1 cellular context compared by ENCODE assay signal in the genomic region with DNA sequence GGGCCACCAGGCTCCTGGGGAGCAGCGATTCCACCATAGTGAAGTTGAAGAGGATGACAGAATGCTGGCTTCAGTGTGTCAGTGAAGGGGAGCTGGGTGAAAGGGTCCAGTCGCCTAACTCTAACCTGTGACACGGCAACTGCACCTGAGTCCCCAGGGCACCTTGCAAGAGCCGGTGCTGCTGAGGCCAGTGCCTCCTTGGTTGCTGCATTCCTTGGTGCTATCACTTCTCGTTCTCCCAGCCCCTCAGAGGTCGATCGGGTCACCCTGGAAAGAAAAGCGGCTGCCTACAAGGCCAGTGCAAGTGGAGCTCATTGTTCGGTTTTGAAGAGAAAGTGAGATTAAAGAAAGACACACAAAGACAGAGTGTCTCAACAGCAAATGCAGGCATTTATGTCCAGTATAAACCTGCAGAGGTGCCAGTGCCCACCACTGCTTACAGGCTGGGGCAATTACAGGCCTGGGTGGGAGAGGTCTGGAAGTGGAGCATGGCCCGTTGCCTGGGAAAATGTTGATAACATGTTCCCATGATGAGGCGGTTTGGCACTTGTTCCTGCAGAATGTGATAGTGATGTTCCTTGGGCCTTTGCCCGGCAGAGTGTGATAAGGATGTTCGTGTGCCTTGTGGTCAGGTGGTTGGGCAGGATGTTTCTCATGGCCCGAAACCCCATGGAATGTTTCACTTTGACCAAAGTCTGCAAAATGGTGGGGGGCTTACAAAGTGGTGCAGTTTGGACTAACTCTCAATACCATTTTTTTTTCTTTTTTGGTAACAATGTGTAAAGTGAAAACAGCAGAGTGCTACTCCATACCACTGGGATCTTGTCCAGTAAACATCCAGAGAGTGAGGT.
TF ChIP-seq lines count a peak whose summit lies in the region.

No MANE protein-coding gene starts in this region.

TF ChIP-seq in K562, 482 proteins besides CTCF, POLR2A, EP300 and RAD21 (continued from another document and continues in another):
- TF ChIP-seq, protein P1, sequence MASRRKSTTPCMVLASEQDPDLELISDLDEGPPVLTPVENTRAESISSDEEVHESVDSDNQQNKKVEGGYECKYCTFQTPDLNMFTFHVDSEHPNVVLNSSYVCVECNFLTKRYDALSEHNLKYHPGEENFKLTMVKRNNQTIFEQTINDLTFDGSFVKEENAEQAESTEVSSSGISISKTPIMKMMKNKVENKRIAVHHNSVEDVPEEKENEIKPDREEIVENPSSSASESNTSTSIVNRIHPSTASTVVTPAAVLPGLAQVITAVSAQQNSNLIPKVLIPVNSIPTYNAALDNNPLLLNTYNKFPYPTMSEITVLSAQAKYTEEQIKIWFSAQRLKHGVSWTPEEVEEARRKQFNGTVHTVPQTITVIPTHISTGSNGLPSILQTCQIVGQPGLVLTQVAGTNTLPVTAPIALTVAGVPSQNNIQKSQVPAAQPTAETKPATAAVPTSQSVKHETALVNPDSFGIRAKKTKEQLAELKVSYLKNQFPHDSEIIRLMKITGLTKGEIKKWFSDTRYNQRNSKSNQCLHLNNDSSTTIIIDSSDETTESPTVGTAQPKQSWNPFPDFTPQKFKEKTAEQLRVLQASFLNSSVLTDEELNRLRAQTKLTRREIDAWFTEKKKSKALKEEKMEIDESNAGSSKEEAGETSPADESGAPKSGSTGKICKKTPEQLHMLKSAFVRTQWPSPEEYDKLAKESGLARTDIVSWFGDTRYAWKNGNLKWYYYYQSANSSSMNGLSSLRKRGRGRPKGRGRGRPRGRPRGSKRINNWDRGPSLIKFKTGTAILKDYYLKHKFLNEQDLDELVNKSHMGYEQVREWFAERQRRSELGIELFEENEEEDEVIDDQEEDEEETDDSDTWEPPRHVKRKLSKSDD (conservative IDR thresholded peaks at IDR 0.05; ENCODE audit: low read length) = no peak
- TF ChIP-seq EWSR1 (IDR thresholded peaks at IDR 0.05; ENCODE audit: borderline replicate concordance, low read depth, partially characterized antibody) = no peak
- TF ChIP-seq CBX8 (IDR thresholded peaks at IDR 0.05; ENCODE audit: borderline replicate concordance, extremely low read depth, low read depth, low read length, poor library complexity, severe bottlenecking) = no peak
- no peak for TF ChIP-seq CHCHD3 (CRISPR knock-in tag; IDR thresholded peaks at IDR 0.05)
- TF ChIP-seq, protein P2, sequence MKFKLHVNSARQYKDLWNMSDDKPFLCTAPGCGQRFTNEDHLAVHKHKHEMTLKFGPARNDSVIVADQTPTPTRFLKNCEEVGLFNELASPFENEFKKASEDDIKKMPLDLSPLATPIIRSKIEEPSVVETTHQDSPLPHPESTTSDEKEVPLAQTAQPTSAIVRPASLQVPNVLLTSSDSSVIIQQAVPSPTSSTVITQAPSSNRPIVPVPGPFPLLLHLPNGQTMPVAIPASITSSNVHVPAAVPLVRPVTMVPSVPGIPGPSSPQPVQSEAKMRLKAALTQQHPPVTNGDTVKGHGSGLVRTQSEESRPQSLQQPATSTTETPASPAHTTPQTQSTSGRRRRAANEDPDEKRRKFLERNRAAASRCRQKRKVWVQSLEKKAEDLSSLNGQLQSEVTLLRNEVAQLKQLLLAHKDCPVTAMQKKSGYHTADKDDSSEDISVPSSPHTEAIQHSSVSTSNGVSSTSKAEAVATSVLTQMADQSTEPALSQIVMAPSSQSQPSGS (CRISPR knock-in tag; IDR thresholded peaks at IDR 0.05) = no peak
- peak; percentile 8; the same call in 1 of the 2 replicates for TF ChIP-seq BACH1 (tag; IDR thresholded peaks at IDR 0.05)
- no peak for TF ChIP-seq RBM14 (IDR thresholded peaks at IDR 0.05; ENCODE audit: borderline replicate concordance, insufficient read depth, low read depth, low read length)
- TF ChIP-seq COPS2 (conservative IDR thresholded peaks at IDR 0.05) = no peak
- no peak for TF ChIP-seq SMARCA5 (IDR thresholded peaks at IDR 0.05)
- peak; percentile 87 for TF ChIP-seq BCOR (IDR thresholded peaks at IDR 0.05)
- TF ChIP-seq MCM5 (IDR thresholded peaks at IDR 0.05; ENCODE audit: low read depth) = no peak
- no peak for TF ChIP-seq ZNF311 (CRISPR knock-in tag; IDR thresholded peaks at IDR 0.05)
- no peak for TF ChIP-seq TARDBP (IDR thresholded peaks at IDR 0.05)
- TF ChIP-seq ZNF695 (CRISPR knock-in tag; IDR thresholded peaks at IDR 0.05) = no peak
- peak; percentile 79 to 90 for TF ChIP-seq ARNT (IDR thresholded peaks at IDR 0.05)
- peak; percentile 77; the same call in 1 of the 2 replicates for TF ChIP-seq GATAD2A (IDR thresholded peaks at IDR 0.05)
- TF ChIP-seq ELK3 (CRISPR knock-in tag; IDR thresholded peaks at IDR 0.05) = no peak
- TF ChIP-seq SLC30A9 (CRISPR knock-in tag; IDR thresholded peaks at IDR 0.05) = no peak
- TF ChIP-seq MAFK (IDR thresholded peaks at IDR 0.05; ENCODE audit: low read length) = no peak; the same call in 1 of the 2 replicates
- no peak for TF ChIP-seq HNRNPH1 (optimal IDR thresholded peaks at IDR 0.05; ENCODE audit: low read depth, low read length)
- TF ChIP-seq RBFOX2 (IDR thresholded peaks at IDR 0.05; ENCODE audit: low read depth, low read length) = no peak; the same call in 1 of the 2 replicates
- no peak for TF ChIP-seq HDAC8 (tag; IDR thresholded peaks at IDR 0.05)
- no peak for TF ChIP-seq ELF1 (tag; IDR thresholded peaks at IDR 0.05)
- TF ChIP-seq, protein P3, sequence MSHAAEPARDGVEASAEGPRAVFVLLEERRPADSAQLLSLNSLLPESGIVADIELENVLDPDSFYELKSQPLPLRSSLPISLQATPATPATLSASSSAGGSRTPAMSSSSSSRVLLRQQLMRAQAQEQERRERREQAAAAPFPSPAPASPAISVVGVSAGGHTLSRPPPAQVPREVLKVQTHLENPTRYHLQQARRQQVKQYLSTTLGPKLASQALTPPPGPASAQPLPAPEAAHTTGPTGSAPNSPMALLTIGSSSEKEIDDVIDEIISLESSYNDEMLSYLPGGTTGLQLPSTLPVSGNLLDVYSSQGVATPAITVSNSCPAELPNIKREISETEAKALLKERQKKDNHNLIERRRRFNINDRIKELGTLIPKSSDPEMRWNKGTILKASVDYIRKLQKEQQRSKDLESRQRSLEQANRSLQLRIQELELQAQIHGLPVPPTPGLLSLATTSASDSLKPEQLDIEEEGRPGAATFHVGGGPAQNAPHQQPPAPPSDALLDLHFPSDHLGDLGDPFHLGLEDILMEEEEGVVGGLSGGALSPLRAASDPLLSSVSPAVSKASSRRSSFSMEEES (CRISPR knock-in tag; IDR thresholded peaks at IDR 0.05) = peak; percentile 18; the same call in 1 of the 2 replicates
- no peak for TF ChIP-seq CBX2 (IDR thresholded peaks at IDR 0.05; ENCODE audit: insufficient read depth, low read length, poor library complexity, severe bottlenecking)
- 0 out of 2 replicates have a peak, but pooled peaks have one; percentile 13 for TF ChIP-seq CEBPB (tag; IDR thresholded peaks at IDR 0.05)
- TF ChIP-seq SREBF1 (IDR thresholded peaks at IDR 0.05; ENCODE audit: borderline replicate concordance, low read depth, low read length) = no peak
- TF ChIP-seq TOE1 (IDR thresholded peaks at IDR 0.05; ENCODE audit: borderline replicate concordance) = peak; percentile 72; the same call in 1 of the 2 replicates
- no peak for TF ChIP-seq TOE1 (CRISPR knock-in tag; IDR thresholded peaks at IDR 0.05; ENCODE audit: borderline replicate concordance, low read depth)
- TF ChIP-seq BRF1 (IDR thresholded peaks at IDR 0.05; ENCODE audit: borderline replicate concordance, extremely low read depth, insufficient read length) = no peak
- peak in 1 of 3 experiments; percentile 52 for TF ChIP-seq YY1 (IDR thresholded peaks at IDR 0.05; ENCODE audit: borderline replicate concordance in 1 of 3, control insufficient read depth in 1 of 3, extremely low read depth in 1 of 3, insufficient read depth in 3 of 3, insufficient read length in 1 of 3, insufficient replicate concordance in 2 of 3, low read depth in 1 of 3, low read length in 2 of 3)
- no peak; the same call in 1 of the 2 replicates for TF ChIP-seq TCFL5 (CRISPR knock-in tag; conservative IDR thresholded peaks at IDR 0.05)
- TF ChIP-seq MECOM (CRISPR knock-in tag; IDR thresholded peaks at IDR 0.05) = peak; percentile 86
- TF ChIP-seq TCF15 (CRISPR knock-in tag; IDR thresholded peaks at IDR 0.05) = peak; percentile 75; the same call in 1 of the 2 replicates
- peak; percentile 29 to 73; a peak in 3 of 4 replicates for TF ChIP-seq FOXK2 (conservative IDR thresholded peaks at IDR 0.05 in 1 of 2, IDR thresholded peaks at IDR 0.05 in 1 of 2; ENCODE audit: low read depth in 2 of 2)
- peak; percentile 75; the same call in 1 of the 2 replicates for TF ChIP-seq BCL6 (CRISPR knock-in tag; IDR thresholded peaks at IDR 0.05)
- peak; percentile 68 for TF ChIP-seq EP400 (IDR thresholded peaks at IDR 0.05)
- TF ChIP-seq FOXA3 (CRISPR knock-in tag; conservative IDR thresholded peaks at IDR 0.05 in 1 of 2, IDR thresholded peaks at IDR 0.05 in 1 of 2) = peak in 1 of 2 experiments; percentile 54; a peak in 2 of 4 replicates
- TF ChIP-seq MIER1 (IDR thresholded peaks at IDR 0.05; ENCODE audit: low read depth) = no peak
- peak; percentile 89 to 95 for TF ChIP-seq TEAD1 (CRISPR knock-in tag; IDR thresholded peaks at IDR 0.05)
- TF ChIP-seq SAFB2 (IDR thresholded peaks at IDR 0.05; ENCODE audit: borderline replicate concordance, low read depth, low read length, severe bottlenecking) = no peak
- no peak for TF ChIP-seq THAP7 (CRISPR knock-in tag; IDR thresholded peaks at IDR 0.05)
- TF ChIP-seq ZNF253 (CRISPR knock-in tag; conservative IDR thresholded peaks at IDR 0.05) = no peak
- no peak for TF ChIP-seq ZNF586 (CRISPR knock-in tag; conservative IDR thresholded peaks at IDR 0.05)
- TF ChIP-seq RBM15 (IDR thresholded peaks at IDR 0.05; ENCODE audit: insufficient read depth, low read length) = no peak
- TF ChIP-seq E2F6 (IDR thresholded peaks at IDR 0.05; ENCODE audit: borderline replicate concordance in 1 of 2, extremely low read depth in 1 of 2, insufficient read depth in 1 of 2, insufficient read length in 1 of 2, low read depth in 1 of 2, low read length in 1 of 2, poor library complexity in 1 of 2, severe bottlenecking in 1 of 2) = peak; percentile 50 to 64
- TF ChIP-seq CBFA2T3 (IDR thresholded peaks at IDR 0.05) = peak; percentile 99
- no peak for TF ChIP-seq SETDB1 (IDR thresholded peaks at IDR 0.05; ENCODE audit: low read length)
- TF ChIP-seq ZNF780A (CRISPR knock-in tag; IDR thresholded peaks at IDR 0.05) = no peak
- TF ChIP-seq MTF1 (CRISPR knock-in tag; IDR thresholded peaks at IDR 0.05; ENCODE audit: borderline replicate concordance) = 0 out of 2 replicates have a peak, but pooled peaks have one; percentile 19
- TF ChIP-seq ZBTB17 (CRISPR knock-in tag; IDR thresholded peaks at IDR 0.05) = peak; percentile 47; the same call in 1 of the 2 replicates
- peak; percentile 92 for TF ChIP-seq SMAD4 (CRISPR knock-in tag; conservative IDR thresholded peaks at IDR 0.05)
- no peak for TF ChIP-seq NFIX (CRISPR knock-in tag; IDR thresholded peaks at IDR 0.05; ENCODE audit: low read depth)
- no peak for TF ChIP-seq ZNF134 (CRISPR knock-in tag; conservative IDR thresholded peaks at IDR 0.05)
- no peak for TF ChIP-seq CHD4 (IDR thresholded peaks at IDR 0.05; ENCODE audit: insufficient read depth, insufficient replicate concordance, low read depth, low read length, poor library complexity, severe bottlenecking)
- TF ChIP-seq ARID1B (IDR thresholded peaks at IDR 0.05) = peak; percentile 98
- peak; percentile 59; the same call in 1 of the 2 replicates for TF ChIP-seq C11orf30 (IDR thresholded peaks at IDR 0.05; ENCODE audit: low read depth)
- no peak for TF ChIP-seq PHB (CRISPR knock-in tag; IDR thresholded peaks at IDR 0.05)
- TF ChIP-seq SP2 (IDR thresholded peaks at IDR 0.05; ENCODE audit: extremely low read depth, low read depth, low read length, poor library complexity, severe bottlenecking) = no peak
- TF ChIP-seq SRSF7 (optimal IDR thresholded peaks at IDR 0.05; ENCODE audit: low read depth, low read length) = no peak
- no peak for TF ChIP-seq ESRRB (CRISPR knock-in tag; IDR thresholded peaks at IDR 0.05; ENCODE audit: borderline replicate concordance)
- peak; percentile 28; the same call in 1 of the 2 replicates for TF ChIP-seq ZNF444 (CRISPR knock-in tag; IDR thresholded peaks at IDR 0.05)
- TF ChIP-seq NFYB (IDR thresholded peaks at IDR 0.05; ENCODE audit: extremely low read depth, insufficient read length) = no peak
- TF ChIP-seq DDX20 (tag; IDR thresholded peaks at IDR 0.05; ENCODE audit: low read depth) = no peak
- TF ChIP-seq ZNF384 (IDR thresholded peaks at IDR 0.05; ENCODE audit: low read depth, low read length) = 0 out of 2 replicates have a peak, but pooled peaks have one; percentile 37
- no peak for TF ChIP-seq POLR3A (IDR thresholded peaks at IDR 0.05; ENCODE audit: borderline replicate concordance, extremely low read depth, insufficient read depth, insufficient read length)
- TF ChIP-seq FOXP1 (CRISPR knock-in tag; IDR thresholded peaks at IDR 0.05) = no peak
